ENCODE assay signal across 23 cellular contexts in genomic region chr15:76117181-76117580, GRCh38. TPM values are rescaled to one million over a fixed set of nuclear protein-coding genes. Genes with fewer than 3 reads are reported as not detected.
"Had no signal": no experiment of that assay in that cellular context is flagged by ENCODE, and none has a peak within 500 bp of the region (broad histone marks: within the 10 kb centered on the region; RNA-seq: fewer than 3 reads in every experiment).

No MANE protein-coding gene starts in this region.

- H3K27me3 ChIP-seq: testis, thyroid gland, upper lobe of left lung, upper lobe of right lung, uterus, vagina had no signal

- DNase-seq: stimulated activated CD4-positive, alpha-beta T cell treated with anti-CD3 and anti-CD28 coated beads, Interleukin-2, amount 100 ng/mL, for 48 hours; stimulated activated CD4-positive, alpha-beta T cell treated with anti-CD3 and anti-CD28 coated beads, Interleukin-4, amount 100 ng/mL, for 1 hour; stimulated activated CD4-positive, alpha-beta T cell treated with anti-CD3 and anti-CD28 coated beads, Interleukin-4, amount 100 ng/mL, for 24 hours; stimulated activated CD4-positive, alpha-beta T cell treated with anti-CD3 and anti-CD28 coated beads, Interleukin-4, amount 100 ng/mL, for 4 hours; stimulated activated CD8-positive, alpha-beta memory T cell treated with anti-CD3 and anti-CD28 coated beads, Interleukin-4, amount 100 ng/mL, for 48 hours; stimulated activated naive B cell treated with anti-CD40 and anti-IgM and Interleukin-4, amounts not matched to agents 10 μg/mL and 1 μg/mL and 100 μg/mL, for 72 hours; stimulated activated naive CD4-positive, alpha-beta T cell; stimulated activated naive CD4-positive, alpha-beta T cell treated with Interleukin-2 at 50 U/mL for 16 hours; stimulated activated naive CD8-positive, alpha-beta T cell treated with anti-CD3 and anti-CD28 coated beads, Interleukin-15, amount 100 ng/mL, for 72 hours; stimulated activated naive CD8-positive, alpha-beta T cell treated with anti-CD3 and anti-CD28 coated beads, Interleukin-15, Interleukin-2, amounts not matched to agents 100 U/mL and 50 U/mL, for 24 hours; stomach; substantia nigra; testis; thyroid gland; tibial artery; transverse colon; upper lobe of left lung; upper lobe of right lung; uterus had no signal

- H3K36me3 ChIP-seq: stomach, suprapubic skin, thoracic aorta, thyroid gland, tibial artery, tibial nerve, transverse colon, upper lobe of left lung, upper lobe of right lung, uterus, vagina had no signal

- H3K27ac ChIP-seq: stomach, suprapubic skin, testis, thoracic aorta, thyroid gland, tibial artery, tibial nerve, transverse colon, upper lobe of left lung, upper lobe of right lung, uterus, vagina had no signal

- H3K4me1 ChIP-seq: stomach, testis, thyroid gland, tibial artery, tibial nerve, transverse colon, upper lobe of left lung, upper lobe of right lung, uterus, vagina had no signal

- H3K9me3 ChIP-seq: suprapubic skin, testis, thoracic aorta, thyroid gland, tibial artery, tibial nerve, transverse colon, upper lobe of left lung, upper lobe of right lung, uterus, vagina had no signal

- H3K4me3 ChIP-seq: stomach, suprapubic skin, testis, thoracic aorta, thyroid gland, tibial artery, tibial nerve, transverse colon, upper lobe of left lung, upper lobe of right lung, uterus, vagina had no signal

RNA-seq across cellular contexts. Expression of gene TMEM266, which starts 57.4 kb away (rescaled TPM):
- total RNA-seq: thoracic aorta, thyroid gland, vagina had no signal
